ENCODE assay signal across 15 cellular contexts in genomic region chr2:73004889-73005596, GRCh38.
"Had no signal": no experiment of that assay in that cellular context is flagged by ENCODE, and none has a peak within 500 bp of the region (broad histone marks: within the 10 kb centered on the region; RNA-seq: fewer than 3 reads in every experiment).

No MANE protein-coding gene starts in this region.

- ATAC-seq: activated CD4-positive, CD25-positive, alpha-beta regulatory T cell treated with anti-CD3 and anti-CD28 coated beads, Interleukin-2, amount 50 U/mL, for 24 hours had no signal

- H3K27me3 ChIP-seq: neural progenitor cell, ovary, transverse colon had no signal

- H3K9me3 ChIP-seq: ovary, transverse colon had no signal

- H3K36me3 Mint-ChIP-seq: neural progenitor cell had no signal

- H3K27me3 Mint-ChIP-seq: naive B cell had no signal

- H3K27ac Mint-ChIP-seq: neural progenitor cell had no signal

- DNase-seq: activated CD4-positive, alpha-beta T cell treated with anti-CD3 and anti-CD28 coated beads, Interleukin-2, amount 50 U/mL, for 1 hour; activated naive CD4-positive, alpha-beta T cell treated with anti-CD3 and anti-CD28 coated beads, Interleukin-2, amount 50 U/mL, for 16 hours; activated T-cell treated with anti-CD3 and anti-CD28 coated beads for 4 hours; caudate nucleus; cortex of kidney; effector memory CD4-positive, alpha-beta T cell; naive B cell; ovary; stimulated activated CD4-positive, alpha-beta T cell treated with anti-CD3 and anti-CD28 coated beads, Interleukin-12 subunit alpha, Interleukin-12 subunit beta, amount 100 ng/mL, for 4 hours; stimulated activated CD4-positive, alpha-beta T cell treated with anti-CD3 and anti-CD28 coated beads, Interleukin-2, amount 100 ng/mL, for 24 hours; transverse colon had no signal

- H3K9me3 Mint-ChIP-seq: neural progenitor cell had no signal

- H3K4me3 Mint-ChIP-seq: naive B cell, neural progenitor cell had no signal

- H3K4me1 Mint-ChIP-seq: naive B cell had no signal

- H3K27ac ChIP-seq: epithelial cell of prostate, neural progenitor cell, ovary, SK-N-MC, transverse colon had no signal
